8 cellular contexts compared by ENCODE assay signal in the genomic region with DNA sequence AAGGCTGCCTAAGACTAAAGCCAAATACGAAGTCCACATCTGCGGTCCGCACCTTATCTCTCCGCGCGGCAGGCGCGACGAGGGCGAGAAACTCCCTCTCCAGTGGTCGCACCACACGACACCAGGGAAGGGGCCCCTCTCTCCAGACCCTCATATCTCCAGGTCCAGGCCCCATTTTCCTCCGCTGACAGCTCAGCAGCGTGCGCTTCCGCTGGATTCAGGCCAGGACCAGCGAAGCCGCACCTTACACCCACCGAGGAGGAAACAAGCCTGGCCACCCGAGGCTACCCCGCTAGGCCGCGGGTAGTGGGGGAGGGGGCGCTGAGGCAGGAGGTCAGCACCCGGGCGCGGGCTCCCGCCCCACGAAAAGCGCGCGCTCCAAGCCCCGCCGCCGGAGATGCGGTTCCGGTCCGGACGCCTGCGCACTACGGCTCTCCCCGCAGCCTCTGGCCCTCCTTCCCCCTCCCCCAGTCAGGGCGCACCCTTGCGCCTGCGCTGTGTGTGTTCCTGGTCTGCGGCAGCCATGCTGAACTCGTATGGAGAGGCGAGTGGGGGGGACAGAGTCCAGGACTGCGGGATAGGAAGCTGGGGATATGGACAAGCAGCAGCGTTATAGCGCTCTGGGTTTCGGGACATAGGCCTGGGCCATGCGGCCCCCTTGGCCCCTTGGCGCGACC. TPM values are rescaled to one million over a fixed set of nuclear protein-coding genes. Genes with fewer than 3 reads are reported as not detected.
DNase-seq lines count a peak whose midpoint lies in the region; TF ChIP-seq lines count a peak whose summit lies in the region.

TSS of gene BRD2 (plus strand) at position 502 of the 677 bp plus-strand sequence. CDS start 4,305 bp downstream, outside the sequence.

- H3K4me2 ChIP-seq in DOHH2 (ENCODE audit: low read length) (peak within 1 kb of the TSS; percentile 91), SK-N-SH (peak within 1 kb of the TSS; percentile 97)

- peak; percentile 17 to 26; a peak in 1 of 4 replicates for TF ChIP-seq EP300 in SK-N-SH (IDR thresholded peaks at IDR 0.05; ENCODE audit: borderline replicate concordance in 1 of 2, low read depth in 1 of 2, low read length in 1 of 2)

- H3K36me3 ChIP-seq in DOHH2 (ENCODE audit: control insufficient read depth, low read length) (peaks cover 49% of the 10 kb centered on the region), HEK293 (ENCODE audit: control insufficient read depth in 2 of 2, insufficient read depth in 1 of 2, low read length in 2 of 2) (peaks cover 2 to 23% of the 10 kb centered on the region in 2 experiments; a peak in 2 of 3 replicates), SK-N-SH (replicated peaks in 1 of 2; ENCODE audit: control insufficient read depth in 1 of 2, insufficient read depth in 2 of 2, low read length in 1 of 2) (peaks cover 11 to 14% of the 10 kb centered on the region in 2 experiments)

- H3K9ac ChIP-seq in SK-N-SH: peak within 1 kb of the TSS; percentile 94

- H3K79me2 ChIP-seq in DOHH2 (ENCODE audit: control insufficient read depth, low read length) (peaks cover 72% of the 10 kb centered on the region), SK-N-SH (ENCODE audit: insufficient read depth) (peaks cover 54% of the 10 kb centered on the region)

- H4K20me1 ChIP-seq in DOHH2 (ENCODE audit: control insufficient read depth, insufficient read depth, low read depth, low read length) (peaks cover 10% of the 10 kb centered on the region), SK-N-SH (ENCODE audit: insufficient read depth) (peaks cover 12% of the 10 kb centered on the region)

- H3K9me3 ChIP-seq in DOHH2 (ENCODE audit: control insufficient read depth, insufficient read depth, low read length): no peaks in the 10 kb centered on the region
- H3K9me3 ChIP-seq in HEK293 (ENCODE audit: control insufficient read depth, insufficient read depth, low read depth, low read length): no peaks in the 10 kb centered on the region
- H3K9me3 ChIP-seq in SK-N-SH: no peaks in the 10 kb centered on the region

- POLR2A ChIA-PET in HEK293 (lab: Yijun Ruan, JAX): interaction anchor here (0.5 to 11.3 kb wide), 13 partner anchors 9 to 1134 kb away, joined by 3 to 405 read pairs (median 9); partner anchors contain the start of genes HLA-DMA and HLA-DMB
- POLR2A ChIA-PET in SK-N-SH (lab: Yijun Ruan, JAX): interaction anchor here (1.2 kb wide), 1 partner anchor 13 kb away, joined by 3 read pairs; no protein-coding TSS in a partner anchor

- H2AFZ ChIP-seq in SK-N-SH (ENCODE audit: low read depth): peak within 1 kb of the TSS; percentile 65

- DNase-seq in NB4 (ENCODE audit: low read depth) (peak; percentile 98), SK-N-SH (peak; percentile 93), germinal center (ENCODE audit: low spot score) (peak; percentile 91), nucleus accumbens (lab: John Stamatoyannopoulos, UW) (peak; percentile 56 to 99 (median 96)), superior temporal gyrus (ENCODE audit: extremely low spot score) (peak; percentile 97)
- DNase-seq in activated naive CD4-positive, alpha-beta T cell treated with anti-CD3 and anti-CD28 coated beads, Interleukin-2, amount 50 U/mL, for 16 hours: peak; percentile 97

- H3K9me2 ChIP-seq in DOHH2 (replicated peaks; ENCODE audit: control insufficient read depth, low read length) (no peaks in the 10 kb centered on the region), SK-N-SH (no peaks in the 10 kb centered on the region)

- CTCF ChIA-PET in HEK293 (lab: Yijun Ruan, JAX): interaction anchor here (0.6 to 18.0 kb wide), 20 partner anchors 9 to 181 kb away, joined by 3 to 344 read pairs (median 5); partner anchors contain the start of genes HLA-DMA, PSMB9, TAP1 and TAP2
- CTCF ChIA-PET in SK-N-SH (lab: Yijun Ruan, JAX): interaction anchor here (0.7 to 12.0 kb wide), 24 partner anchors 8 to 891 kb away, joined by 3 to 203 read pairs (median 4); partner anchors contain the start of genes HLA-DMA, HLA-DMB and TAP2

- H3F3A ChIP-seq in DOHH2 (ENCODE audit: control insufficient read depth, insufficient read depth) (peaks cover 51% of the 10 kb centered on the region), SK-N-SH (replicated peaks; ENCODE audit: insufficient read depth) (peaks cover 33% of the 10 kb centered on the region)

- H3K4me1 ChIP-seq in DOHH2 (ENCODE audit: control insufficient read depth, low read length) (peaks cover 48% of the 10 kb centered on the region), HEK293 (ENCODE audit: control insufficient read depth, insufficient read depth, low read length) (peaks cover 11% of the 10 kb centered on the region), SK-N-SH (ENCODE audit: control insufficient read depth in 1 of 2, insufficient read depth in 2 of 2, low read depth in 1 of 2, low read length in 1 of 2) (peaks cover 6% of the 10 kb centered on the region in 2 experiments; a peak in 2 of 4 replicates)

- TF ChIP-seq POLR2A in NB4 (IDR thresholded peaks at IDR 0.05; ENCODE audit: extremely low read depth, insufficient read length): peak; percentile 46

- no peak for TF ChIP-seq CTCF in DOHH2 (IDR thresholded peaks at IDR 0.05; ENCODE audit: low read depth, low read length, poor library complexity, severe bottlenecking)
- TF ChIP-seq CTCF in HEK293 (tag by site-specific recombination; IDR thresholded peaks at IDR 0.05): no peak
- no peak for TF ChIP-seq CTCF in NB4 (IDR thresholded peaks at IDR 0.05; ENCODE audit: low read depth, low read length)
- no peak for TF ChIP-seq CTCF in SK-N-SH (IDR thresholded peaks at IDR 0.05)

- WGBS in SK-N-SH (ENCODE audit: low lambda C conversion rate): 3% methylated on average over 7 of the region's 55 CpGs

- peak within 1 kb of the TSS; percentile 96 for H3K27ac ChIP-seq in DOHH2 (ENCODE audit: low read depth, low read length)
- peak within 1 kb of the TSS; percentile 99 for H3K27ac ChIP-seq in HEK293 (ENCODE audit: extremely low read depth, low read depth, low read length)
- peak within 1 kb of the TSS; percentile 97 to 99 for H3K27ac ChIP-seq in SK-N-SH (ENCODE audit: low read depth in 2 of 2, low read length in 1 of 2)

- H3K27me3 ChIP-seq in DOHH2 (ENCODE audit: control insufficient read depth, low read length) (no peaks in the 10 kb centered on the region), SK-N-SH (ENCODE audit: insufficient read depth) (no peaks in the 10 kb centered on the region)

- no peak for TF ChIP-seq RAD21 in SK-N-SH (IDR thresholded peaks at IDR 0.05; ENCODE audit: low read length)

- H3K4me3 ChIP-seq in DOHH2 (ENCODE audit: low read length) (peak within 1 kb of the TSS; percentile 90), HEK293 (ENCODE audit: low read depth, low read length) (peak within 1 kb of the TSS; percentile 85), NB4 (ENCODE audit: low read depth, low read length) (peak within 1 kb of the TSS; percentile 83), SK-N-SH (ENCODE audit: low read depth in 2 of 2, low read length in 1 of 2) (peak within 1 kb of the TSS; percentile 80 to 83)

TF ChIP-seq in HEK293, 187 proteins besides CTCF, POLR2A, EP300 and RAD21 (continues in another document):
- TF ChIP-seq ZNF221 (tag by site-specific recombination; IDR thresholded peaks at IDR 0.05; ENCODE audit: borderline replicate concordance) (no peak), KLF16 (tag by site-specific recombination; IDR thresholded peaks at IDR 0.05) (no peak; the same call in 1 of the 2 replicates), ZBTB44 (tag by site-specific recombination; IDR thresholded peaks at IDR 0.05) (no peak), ZNF202 (tag by site-specific recombination; IDR thresholded peaks at IDR 0.05; ENCODE audit: borderline replicate concordance) (no peak), ZNF580 (tag by site-specific recombination; IDR thresholded peaks at IDR 0.05) (peak; percentile 73; the same call in 1 of the 2 replicates)

TF ChIP-seq in SK-N-SH, 30 proteins besides CTCF, POLR2A, EP300 and RAD21 (continues in another document):
- TF ChIP-seq GABPA (IDR thresholded peaks at IDR 0.05; ENCODE audit: low read depth): no peak
- no peak for TF ChIP-seq MEF2A (IDR thresholded peaks at IDR 0.05; ENCODE audit: borderline replicate concordance, low read depth)
- TF ChIP-seq NRF1 (IDR thresholded peaks at IDR 0.05; ENCODE audit: low read depth, low read length): peak; percentile 98
- TF ChIP-seq NFIC (IDR thresholded peaks at IDR 0.05; ENCODE audit: borderline replicate concordance): peak; percentile 45; the same call in 1 of the 2 replicates
- TF ChIP-seq RFX5 (IDR thresholded peaks at IDR 0.05; ENCODE audit: low read length): peak; percentile 53; the same call in 1 of the 2 replicates
- peak; percentile 88 for TF ChIP-seq YY1 (IDR thresholded peaks at IDR 0.05; ENCODE audit: low read depth)
- no peak for TF ChIP-seq RCOR1 (IDR thresholded peaks at IDR 0.05; ENCODE audit: low read length)
- TF ChIP-seq, protein P1, sequence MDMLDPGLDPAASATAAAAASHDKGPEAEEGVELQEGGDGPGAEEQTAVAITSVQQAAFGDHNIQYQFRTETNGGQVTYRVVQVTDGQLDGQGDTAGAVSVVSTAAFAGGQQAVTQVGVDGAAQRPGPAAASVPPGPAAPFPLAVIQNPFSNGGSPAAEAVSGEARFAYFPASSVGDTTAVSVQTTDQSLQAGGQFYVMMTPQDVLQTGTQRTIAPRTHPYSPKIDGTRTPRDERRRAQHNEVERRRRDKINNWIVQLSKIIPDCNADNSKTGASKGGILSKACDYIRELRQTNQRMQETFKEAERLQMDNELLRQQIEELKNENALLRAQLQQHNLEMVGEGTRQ (IDR thresholded peaks at IDR 0.05; ENCODE audit: borderline replicate concordance, low read depth, low read length): no peak
- TF ChIP-seq MXI1 (IDR thresholded peaks at IDR 0.05; ENCODE audit: low read depth, low read length): peak; percentile 67; the same call in 1 of the 2 replicates
- peak; percentile 82 for TF ChIP-seq CHD2 (IDR thresholded peaks at IDR 0.05; ENCODE audit: low read length, partially characterized antibody)
- peak; percentile 82 for TF ChIP-seq POLR2AphosphoS5 (IDR thresholded peaks at IDR 0.05; ENCODE audit: low read depth, low read length)
- TF ChIP-seq GATA2 (CRISPR knock-in tag; IDR thresholded peaks at IDR 0.05): peak; percentile 23; the same call in 1 of the 2 replicates
- no peak for TF ChIP-seq PBX3 (IDR thresholded peaks at IDR 0.05)
- TF ChIP-seq RXRA (IDR thresholded peaks at IDR 0.05; ENCODE audit: borderline replicate concordance, low read depth): peak; percentile 23; the same call in 1 of the 2 replicates

RNA-seq across cellular contexts. Expression of gene BRD2, which starts in this region (rescaled TPM):
- 104 and 116 TPM in 2 replicates for polyA plus RNA-seq in SK-N-SH (2012; rRNA removed)
- 87.9 and 91.4 TPM in 2 replicates for polyA plus RNA-seq in SK-N-SH (2012; cell fraction: cytosol; rRNA removed)
- 186 and 280 TPM in 2 replicates for polyA plus RNA-seq in SK-N-SH (2012; cell fraction: nucleus; rRNA removed)

Comparison
In these comparisons a context has a peak if more than half of its experiments do, and no peak if none do; other contexts are left out.
1. Peak in every context shown above with its lines: DNase-seq, H3K4me3 ChIP-seq and H3K27ac ChIP-seq.